Comparison of ENCODE assay signal across 14 cellular contexts in genomic region chr11:2577071-2578005, GRCh38.
DNase-seq lines count a peak whose midpoint lies in the region; ATAC-seq and TF ChIP-seq lines count a peak whose summit lies in the region.
"Had no signal": no experiment of that assay in that cellular context is flagged by ENCODE, and none has a peak within 500 bp of the region (broad histone marks: within the 10 kb centered on the region; RNA-seq: fewer than 3 reads in every experiment).

No MANE protein-coding gene starts in this region.

- no peaks in the 10 kb centered on the region for H3K36me3 ChIP-seq in lower lobe of right lung
- H3K36me3 ChIP-seq in thyroid gland = no peaks in the 10 kb centered on the region
- peaks cover 7% of the 10 kb centered on the region for H3K36me3 ChIP-seq in effector memory CD4-positive, alpha-beta T cell (ENCODE audit: control insufficient read depth, insufficient read depth, low read length)
- H3K36me3 ChIP-seq: brain microvascular endothelial cell had no signal

- WGBS in thyroid gland, 2 donors = 88 to 89% methylated on average over 29 of the region's 32 CpGs

- H3K4me1 ChIP-seq in lower lobe of right lung (no peaks in the 10 kb centered on the region), thyroid gland (no peaks in the 10 kb centered on the region)
- no peaks in the 10 kb centered on the region for H3K4me1 ChIP-seq in effector memory CD4-positive, alpha-beta T cell (ENCODE audit: control insufficient read depth, insufficient read depth, low read length, poor library complexity, severe bottlenecking)

- no peaks in the 10 kb centered on the region for H3K9me3 Mint-ChIP-seq in activated naive CD4-positive, alpha-beta T cell treated with anti-CD3 and anti-CD28 coated beads for 36 hours
- H3K9me3 Mint-ChIP-seq: effector memory CD8-positive, alpha-beta T cell; immature natural killer cell had no signal

- H3K9me3 ChIP-seq in lower lobe of right lung (no peaks in the 10 kb centered on the region), thyroid gland (no peaks in the 10 kb centered on the region)
- H3K9me3 ChIP-seq in effector memory CD4-positive, alpha-beta T cell (ENCODE audit: control insufficient read depth, low read length) = no peaks in the 10 kb centered on the region

- H3K4me3 Mint-ChIP-seq in activated naive CD4-positive, alpha-beta T cell treated with anti-CD3 and anti-CD28 coated beads for 36 hours = no peak overlapping the region
- H3K4me3 Mint-ChIP-seq: effector memory CD8-positive, alpha-beta T cell; immature natural killer cell had no signal

- H3K27ac Mint-ChIP-seq in activated naive CD4-positive, alpha-beta T cell treated with anti-CD3 and anti-CD28 coated beads for 36 hours = no peak overlapping the region
- H3K27ac Mint-ChIP-seq: effector memory CD8-positive, alpha-beta T cell; immature natural killer cell had no signal

- peak; percentile 3 for DNase-seq in activated naive CD4-positive, alpha-beta T cell treated with anti-CD3 and anti-CD28 coated beads for 36 hours
- no peak for DNase-seq in activated naive CD4-positive, alpha-beta T cell (lab: John Stamatoyannopoulos, UW)
- peak; percentile 65 for DNase-seq in coronary artery (ENCODE audit: low spot score)
- peak; percentile 44 for DNase-seq in lower lobe of right lung
- peak; percentile 0 to 2 for DNase-seq in thyroid gland
- DNase-seq in occipital lobe (lab: John Stamatoyannopoulos, UW) = no peak
- no peak for DNase-seq in SK-N-DZ (ENCODE audit: low spot score)
- no peak for DNase-seq in effector memory CD4-positive, alpha-beta T cell
- DNase-seq: brain microvascular endothelial cell; effector memory CD8-positive, alpha-beta T cell; immature natural killer cell; NCI-H1930; NCI-H748 treated with DMSO at 0.1 percent for 48 hours; stimulated activated CD4-positive, alpha-beta T cell treated with anti-CD3 and anti-CD28 coated beads, Interleukin-2, amount 100 ng/mL, for 48 hours had no signal

- H3K27me3 Mint-ChIP-seq in activated naive CD4-positive, alpha-beta T cell treated with anti-CD3 and anti-CD28 coated beads for 36 hours (ENCODE audit: low read depth) = no peaks in the 10 kb centered on the region
- H3K27me3 Mint-ChIP-seq: effector memory CD8-positive, alpha-beta T cell had no signal

- CTCF ChIA-PET in activated naive CD4-positive, alpha-beta T cell treated with anti-CD3 and anti-CD28 coated beads for 36 hours (lab: Charles Lee) = no interaction called here

- intact Hi-C loops in activated naive CD4-positive, alpha-beta T cell treated with anti-CD3 and anti-CD28 coated beads for 36 hours (cut with micrococcal nuclease) = no loop called here
- intact Hi-C loops in lower lobe of right lung (cut with DNase I) (no loop called here), thyroid gland (cut with DNase I) (no loop called here)

- H3K4me3 ChIP-seq in coronary artery (no peak overlapping the region), lower lobe of right lung (no peak overlapping the region), thyroid gland (replicated peaks in 1 of 3) (no peak overlapping the region)
- no peak overlapping the region for H3K4me3 ChIP-seq in effector memory CD4-positive, alpha-beta T cell (ENCODE audit: insufficient read depth, low read depth, low read length, poor library complexity, severe bottlenecking)

- peak in 1 of 2 donors; percentile 17 for ATAC-seq in lower lobe of right lung
- ATAC-seq: effector memory CD8-positive, alpha-beta T cell had no signal

- H3K27me3 ChIP-seq in lower lobe of right lung (ENCODE audit: low read depth) (no peaks in the 10 kb centered on the region), thyroid gland (no peaks in the 10 kb centered on the region)
- H3K27me3 ChIP-seq in effector memory CD4-positive, alpha-beta T cell (replicated peaks; ENCODE audit: control insufficient read depth, insufficient read depth, low read length, poor library complexity, severe bottlenecking) = no peaks in the 10 kb centered on the region
- H3K27me3 ChIP-seq: brain microvascular endothelial cell had no signal

- H3K36me3 Mint-ChIP-seq in activated naive CD4-positive, alpha-beta T cell treated with anti-CD3 and anti-CD28 coated beads for 36 hours (ENCODE audit: low read depth) = no peaks in the 10 kb centered on the region
- H3K36me3 Mint-ChIP-seq: immature natural killer cell had no signal

- no peak overlapping the region for H3K27ac ChIP-seq in coronary artery
- H3K27ac ChIP-seq in lower lobe of right lung = no peak overlapping the region
- H3K27ac ChIP-seq in thyroid gland = no peak overlapping the region
- no peak overlapping the region for H3K27ac ChIP-seq in effector memory CD4-positive, alpha-beta T cell (ENCODE audit: insufficient read depth, low read length, poor library complexity, severe bottlenecking)
- H3K27ac ChIP-seq: brain microvascular endothelial cell had no signal

- no peak for TF ChIP-seq POLR2A in thyroid gland (IDR thresholded peaks at IDR 0.05)

- H3K4me1 Mint-ChIP-seq in activated naive CD4-positive, alpha-beta T cell treated with anti-CD3 and anti-CD28 coated beads for 36 hours (ENCODE audit: low read depth) = no peaks in the 10 kb centered on the region
- H3K4me1 Mint-ChIP-seq: immature natural killer cell had no signal

- TF ChIP-seq CTCF in coronary artery (IDR thresholded peaks at IDR 0.05) = no peak
- no peak for TF ChIP-seq CTCF in lower lobe of right lung (IDR thresholded peaks at IDR 0.05)
- no peak for TF ChIP-seq CTCF in thyroid gland (IDR thresholded peaks at IDR 0.05)

Comparison
In these comparisons a context has a peak if more than half of its experiments do, and no peak if none do; other contexts are left out.
1. DNase-seq: peak in activated naive CD4-positive, alpha-beta T cell treated with anti-CD3 and anti-CD28 coated beads for 36 hours (single experiment), coronary artery (single experiment), lower lobe of right lung (single experiment) and thyroid gland (2 of 2); none in activated naive CD4-positive, alpha-beta T cell (0 of 4), occipital lobe (single experiment), SK-N-DZ (single experiment) and effector memory CD4-positive, alpha-beta T cell (0 of 3).